In the genomic region with DNA sequence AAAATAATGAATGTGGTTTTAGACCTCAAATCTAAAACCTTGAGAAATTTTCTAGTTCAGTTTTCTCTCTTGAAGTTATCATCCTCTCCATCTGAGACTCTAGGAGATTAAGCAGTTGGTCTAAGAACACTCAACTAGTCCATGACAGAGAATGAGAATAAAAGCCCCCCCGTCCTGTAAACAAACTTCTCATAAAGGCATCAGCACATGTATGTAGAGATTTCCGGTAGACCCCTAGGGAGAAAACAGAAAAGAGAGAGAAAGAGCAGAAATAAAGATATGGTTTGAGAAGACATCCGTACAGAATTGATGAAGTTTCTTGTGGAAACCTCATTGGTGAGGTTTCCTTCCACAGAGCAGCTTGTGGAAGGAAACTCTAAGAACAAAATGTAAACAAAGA, we compare ENCODE assay signal across 21 cellular contexts. TPM values are rescaled to one million over a fixed set of nuclear protein-coding genes. Genes with fewer than 3 reads are reported as not detected.
DNase-seq lines count a peak whose midpoint lies in the region; ATAC-seq, FAIRE-seq and TF ChIP-seq lines count a peak whose summit lies in the region.
"Had no signal": no experiment of that assay in that cellular context is flagged by ENCODE, and none has a peak within 500 bp of the region (broad histone marks: within the 10 kb centered on the region; RNA-seq: fewer than 3 reads in every experiment).

No MANE protein-coding gene starts in this region.

- no peak overlapping the region for H3K9ac ChIP-seq in Loucy (ENCODE audit: low read depth, low read length, poor library complexity, severe bottlenecking)

- no peaks in the 10 kb centered on the region for H3K9me3 Mint-ChIP-seq in activated CD8-positive, alpha-beta memory T cell treated with anti-CD3 and anti-CD28 coated beads, Interleukin-2, amount 10 ng/mL, durations not matched to agents 7 days and 5 days (ENCODE audit: low read depth)
- H3K9me3 Mint-ChIP-seq in activated T-helper 2 cell treated with anti-CD3 and anti-CD28 coated beads, Interferon-gamma antibody, Interleukin-2, Interleukin-4, amounts not matched to agents 10 μg/mL and 5 μg/mL and 100 μg/mL, durations not matched to agents 14 hours and 24 hours and 36 hours, result peaks cover 6% of the 10 kb centered on the region
- H3K9me3 Mint-ChIP-seq: HFFc6 had no signal

- H3K27me3 ChIP-seq in Loucy (ENCODE audit: insufficient read depth, low read length, poor library complexity, severe bottlenecking), result peaks cover 3% of the 10 kb centered on the region
- no peaks in the 10 kb centered on the region for H3K27me3 ChIP-seq in small intestine (ENCODE audit: control insufficient read depth in 2 of 2, insufficient read depth in 2 of 2, low read length in 2 of 2)
- H3K27me3 ChIP-seq: upper lobe of right lung had no signal

- peak overlapping the region; percentile 71 for H3K4me3 Mint-ChIP-seq in activated CD8-positive, alpha-beta memory T cell treated with anti-CD3 and anti-CD28 coated beads, Interleukin-2, amount 10 ng/mL, durations not matched to agents 7 days and 5 days
- H3K4me3 Mint-ChIP-seq in activated T-helper 2 cell treated with anti-CD3 and anti-CD28 coated beads, Interferon-gamma antibody, Interleukin-2, Interleukin-4, amounts not matched to agents 10 μg/mL and 5 μg/mL and 100 μg/mL, durations not matched to agents 14 hours and 24 hours and 36 hours (ENCODE audit: low read depth), result peak overlapping the region; percentile 72
- H3K4me3 Mint-ChIP-seq: CD14-positive monocyte, HFFc6 had no signal

- H3K27me3 Mint-ChIP-seq in activated CD8-positive, alpha-beta memory T cell treated with anti-CD3 and anti-CD28 coated beads, Interleukin-2, amount 10 ng/mL, durations not matched to agents 7 days and 5 days, result no peaks in the 10 kb centered on the region
- peaks cover 1% of the 10 kb centered on the region for H3K27me3 Mint-ChIP-seq in activated T-helper 2 cell treated with anti-CD3 and anti-CD28 coated beads, Interferon-gamma antibody, Interleukin-2, Interleukin-4, amounts not matched to agents 10 μg/mL and 5 μg/mL and 100 μg/mL, durations not matched to agents 14 hours and 24 hours and 36 hours (ENCODE audit: low read depth)

- peaks cover 3% of the 10 kb centered on the region for H3K36me3 Mint-ChIP-seq in activated CD8-positive, alpha-beta memory T cell treated with anti-CD3 and anti-CD28 coated beads, Interleukin-2, amount 10 ng/mL, durations not matched to agents 7 days and 5 days
- no peaks in the 10 kb centered on the region for H3K36me3 Mint-ChIP-seq in activated T-helper 2 cell treated with anti-CD3 and anti-CD28 coated beads, Interferon-gamma antibody, Interleukin-2, Interleukin-4, amounts not matched to agents 10 μg/mL and 5 μg/mL and 100 μg/mL, durations not matched to agents 14 hours and 24 hours and 36 hours (ENCODE audit: low read depth)

- H3K36me3 ChIP-seq in Loucy (ENCODE audit: insufficient read depth, low read length), result no peaks in the 10 kb centered on the region
- H3K36me3 ChIP-seq in small intestine (ENCODE audit: control insufficient read depth in 2 of 2, insufficient read depth in 2 of 2, low read length in 2 of 2), result no peaks in the 10 kb centered on the region
- H3K36me3 ChIP-seq: upper lobe of right lung had no signal

- peak overlapping the region; percentile 89 for H3K27ac Mint-ChIP-seq in activated CD8-positive, alpha-beta memory T cell treated with anti-CD3 and anti-CD28 coated beads, Interleukin-2, amount 10 ng/mL, durations not matched to agents 7 days and 5 days
- peak overlapping the region; percentile 78 for H3K27ac Mint-ChIP-seq in activated T-helper 2 cell treated with anti-CD3 and anti-CD28 coated beads, Interferon-gamma antibody, Interleukin-2, Interleukin-4, amounts not matched to agents 10 μg/mL and 5 μg/mL and 100 μg/mL, durations not matched to agents 14 hours and 24 hours and 36 hours
- H3K27ac Mint-ChIP-seq: HFFc6 had no signal

- H3K4me1 ChIP-seq in Loucy (ENCODE audit: insufficient read depth, low read length, poor library complexity, severe bottlenecking), result peaks cover 22% of the 10 kb centered on the region
- H3K4me1 ChIP-seq in small intestine (ENCODE audit: control insufficient read depth in 2 of 2, insufficient read depth in 1 of 2, low read depth in 1 of 2, low read length in 1 of 2), result no peaks in the 10 kb centered on the region
- H3K4me1 ChIP-seq: upper lobe of right lung had no signal

- H3K4me3 ChIP-seq in Loucy (ENCODE audit: low read length, poor library complexity, severe bottlenecking) (no peak overlapping the region), small intestine (ENCODE audit: low read depth in 1 of 2, low read length in 2 of 2) (no peak overlapping the region)
- H3K4me3 ChIP-seq: A549, upper lobe of right lung had no signal

- WGBS in small intestine, 3 donors, result 57 to 82% (median 68%) methylated on average over 3 of the region's 3 CpGs

- FAIRE-seq in small intestine (lab: Jason Lieb, UNC), result no peak
- FAIRE-seq: A549, astrocyte, endothelial cell of umbilical vein, HTR-8/SVneo had no signal

- TF ChIP-seq CTCF in Loucy (conservative IDR thresholded peaks at IDR 0.05; ENCODE audit: low read length), result no peak

- no peaks in the 10 kb centered on the region for H4K20me1 ChIP-seq in Loucy (ENCODE audit: insufficient read depth, low read length, poor library complexity, severe bottlenecking)

- peak overlapping the region; percentile 29 for H3K4me2 ChIP-seq in Loucy (ENCODE audit: low read depth, low read length, poor library complexity, severe bottlenecking)
- H3K4me2 ChIP-seq: A549 had no signal

- no peak for ATAC-seq in activated CD8-positive, alpha-beta memory T cell treated with anti-CD3 and anti-CD28 coated beads, Interleukin-2, amount 10 ng/mL, durations not matched to agents 7 days and 5 days
- ATAC-seq in HG03565 (IDR thresholded peaks at IDR 0.05; ENCODE audit: unreplicated experiment), result no peak
- ATAC-seq: A549, upper lobe of right lung had no signal

- DNase-seq in activated CD8-positive, alpha-beta memory T cell treated with anti-CD3 and anti-CD28 coated beads, Interleukin-2, amount 10 ng/mL, durations not matched to agents 7 days and 5 days, result no peak
- no peak for DNase-seq in activated CD8-positive, alpha-beta memory T cell treated with anti-CD3 and anti-CD28 coated beads, Interleukin-2, amount 50 U/mL, for 4 hours
- DNase-seq in activated T-helper 2 cell treated with anti-CD3 and anti-CD28 coated beads, Interferon-gamma antibody, Interleukin-2, Interleukin-4, amounts not matched to agents 10 μg/mL and 5 μg/mL and 100 μg/mL, durations not matched to agents 14 hours and 24 hours and 36 hours (ENCODE audit: low spot score), result no peak
- DNase-seq in small intestine (peak; percentile 18), HCEC 1CT (no peak), amniotic stem cell (lab: John Stamatoyannopoulos, UW) (no peak)
- DNase-seq: DMS79; foreskin fibroblast; HFFc6; kidney glomerular epithelial cell; NCI-H146; NCI-H2227 treated with DMSO at 0.1 percent for 48 hours; stimulated activated naive CD4-positive, alpha-beta T cell treated with Interleukin-2 at 50 U/mL for 16 hours; upper lobe of right lung had no signal

- no peak overlapping the region for H3K27ac ChIP-seq in small intestine (ENCODE audit: low read depth in 1 of 2, low read length in 1 of 2)
- H3K27ac ChIP-seq: A549, upper lobe of right lung had no signal

- H3K9me3 ChIP-seq in Loucy (ENCODE audit: insufficient read depth, low read depth, low read length), result no peaks in the 10 kb centered on the region
- H3K9me3 ChIP-seq in small intestine (ENCODE audit: control insufficient read depth, low read depth), result no peaks in the 10 kb centered on the region
- H3K9me3 ChIP-seq: A549, upper lobe of right lung had no signal

- no peaks in the 10 kb centered on the region; the same call in 1 of the 2 replicates for H3F3A ChIP-seq in Loucy (ENCODE audit: low read depth)

- no peak overlapping the region for H2AFZ ChIP-seq in Loucy (ENCODE audit: low read length)

- intact Hi-C loops in activated T-helper 2 cell treated with anti-CD3 and anti-CD28 coated beads, Interferon-gamma antibody, Interleukin-2, Interleukin-4, amounts not matched to agents 10 μg/mL and 5 μg/mL and 100 μg/mL, durations not matched to agents 14 hours and 24 hours and 36 hours (cut with micrococcal nuclease), result loop anchor here (5.0 kb wide), 2 partner anchors 77 to 93 kb away; a partner anchor contains a TSS

- no peaks in the 10 kb centered on the region for H3K79me2 ChIP-seq in Loucy (ENCODE audit: insufficient read depth, low read length)

- no peaks in the 10 kb centered on the region for H3K9me2 ChIP-seq in Loucy (replicated peaks; ENCODE audit: low read depth, low read length)

- H3K4me1 Mint-ChIP-seq in activated CD8-positive, alpha-beta memory T cell treated with anti-CD3 and anti-CD28 coated beads, Interleukin-2, amount 10 ng/mL, durations not matched to agents 7 days and 5 days, result peaks cover 75% of the 10 kb centered on the region
- H3K4me1 Mint-ChIP-seq in activated T-helper 2 cell treated with anti-CD3 and anti-CD28 coated beads, Interferon-gamma antibody, Interleukin-2, Interleukin-4, amounts not matched to agents 10 μg/mL and 5 μg/mL and 100 μg/mL, durations not matched to agents 14 hours and 24 hours and 36 hours (ENCODE audit: low read depth), result peaks cover 63% of the 10 kb centered on the region

- CTCF ChIA-PET in activated CD8-positive, alpha-beta memory T cell treated with anti-CD3 and anti-CD28 coated beads, Interleukin-2, amount 10 ng/mL, durations not matched to agents 7 days and 5 days (lab: Charles Lee), result interaction anchor here (0.7 to 8.6 kb wide), 4 partner anchors 11 to 107 kb away, joined by 3 to 56 read pairs (median 3); a partner anchor contains a TSS

RNA-seq across cellular contexts. Expression of a gene that starts 3.2 kb away (rescaled TPM):
- total RNA-seq in activated CD8-positive, alpha-beta memory T cell treated with anti-CD3 and anti-CD28 coated beads, Interleukin-2, amount 10 ng/mL, durations not matched to agents 7 days and 5 days, result 10 to 100 TPM in 1 of 2 experiments, 1 to 10 TPM in 1; 7.1 to 13.5 TPM
- 0.94 and 1.1 TPM in 2 replicates for total RNA-seq in activated T-helper 2 cell treated with anti-CD3 and anti-CD28 coated beads, Interferon-gamma antibody, Interleukin-2, Interleukin-4, amounts not matched to agents 10 μg/mL and 5 μg/mL and 100 μg/mL, durations not matched to agents 14 hours and 24 hours and 36 hours
- polyA plus RNA-seq in small intestine, result 1 to 10 TPM in 1 of 3 donors, under 1 TPM in 2; 0.22 to 1.9 (median 0.54) TPM
